8 cellular contexts compared by ENCODE assay signal in genomic region chr14:88323086-88323519, GRCh38. TPM values are rescaled to one million over a fixed set of nuclear protein-coding genes. Genes with fewer than 3 reads are reported as not detected.
DNase-seq lines count a peak whose midpoint lies in the region; ATAC-seq and TF ChIP-seq lines count a peak whose summit lies in the region.

Gene KCNK10, minus strand, starts transcription at chr14:88323269. Its CDS starts 471 bp downstream, at chr14:88322798.

- H3K4me1 Mint-ChIP-seq in activated CD8-positive, alpha-beta memory T cell treated with anti-CD3 and anti-CD28 coated beads, Interleukin-2, amount 10 ng/mL, durations not matched to agents 7 days and 5 days = peaks cover 2% of the 10 kb centered on the region
- peaks cover 7% of the 10 kb centered on the region for H3K4me1 Mint-ChIP-seq in activated B cell treated with CpG ODN at 0.5 μM for 24 hours
- peaks cover 0 to 4% of the 10 kb centered on the region in 2 donors for H3K4me1 Mint-ChIP-seq in immature natural killer cell

- no peaks in the 10 kb centered on the region for H3K9me3 Mint-ChIP-seq in activated CD8-positive, alpha-beta memory T cell treated with anti-CD3 and anti-CD28 coated beads, Interleukin-2, amount 10 ng/mL, durations not matched to agents 7 days and 5 days (ENCODE audit: low read depth)
- H3K9me3 Mint-ChIP-seq in activated B cell treated with CpG ODN at 0.5 μM for 24 hours (no peaks in the 10 kb centered on the region), immature natural killer cell (peaks cover 0 to 2% (median 0%) of the 10 kb centered on the region in 6 donors)

- no peak for ATAC-seq in activated CD8-positive, alpha-beta memory T cell treated with anti-CD3 and anti-CD28 coated beads, Interleukin-2, amount 10 ng/mL, durations not matched to agents 7 days and 5 days
- ATAC-seq in HG02798 (IDR thresholded peaks at IDR 0.05; ENCODE audit: poor library complexity, unreplicated experiment) = peak; percentile 16
- ATAC-seq in activated B cell treated with CpG ODN at 0.5 μM for 24 hours (ENCODE audit: low read depth) = peak; percentile 14

- TF ChIP-seq CTCF in activated B cell treated with CpG ODN at 0.5 μM for 24 hours (IDR thresholded peaks at IDR 0.05) = no peak

- no peaks in the 10 kb centered on the region for H3K36me3 Mint-ChIP-seq in activated CD8-positive, alpha-beta memory T cell treated with anti-CD3 and anti-CD28 coated beads, Interleukin-2, amount 10 ng/mL, durations not matched to agents 7 days and 5 days
- H3K36me3 Mint-ChIP-seq in activated B cell treated with CpG ODN at 0.5 μM for 24 hours (ENCODE audit: low read depth) = no peaks in the 10 kb centered on the region
- H3K36me3 Mint-ChIP-seq in immature natural killer cell = no peaks in the 10 kb centered on the region

- POLR2A ChIA-PET in activated B cell treated with CpG ODN at 0.5 μM for 24 hours (lab: Charles Lee) = interaction anchor here (1.0 kb wide), 1 partner anchor 318 kb away, joined by 4 read pairs; the partner anchor contains the start of gene GPR65

- no peak for DNase-seq in activated CD8-positive, alpha-beta memory T cell treated with anti-CD3 and anti-CD28 coated beads, Interleukin-2, amount 10 ng/mL, durations not matched to agents 7 days and 5 days
- no peak for DNase-seq in activated CD8-positive, alpha-beta memory T cell treated with anti-CD3 and anti-CD28 coated beads, Interleukin-2, amount 50 U/mL, for 4 hours
- DNase-seq in activated B cell treated with CpG ODN at 0.5 μM for 24 hours (no peak), immature natural killer cell (no peak), posterior vena cava (ENCODE audit: low spot score) (no peak), AML-193 (lab: John Stamatoyannopoulos, UW) (no peak), iPS-NIHi7 (ENCODE audit: extremely low spot score) (no peak)

- intact Hi-C loops in activated B cell treated with CpG ODN at 0.5 μM for 24 hours (cut with micrococcal nuclease) (loop anchor here (5.0 kb wide), 3 partner anchors 64 to 239 kb away; partner anchors contain the start of genes SPATA7 and ZC3H14), posterior vena cava (cut with DNase I) (no loop called here)

- H3K27me3 Mint-ChIP-seq in activated CD8-positive, alpha-beta memory T cell treated with anti-CD3 and anti-CD28 coated beads, Interleukin-2, amount 10 ng/mL, durations not matched to agents 7 days and 5 days = peaks cover 46% of the 10 kb centered on the region
- H3K27me3 Mint-ChIP-seq in activated B cell treated with CpG ODN at 0.5 μM for 24 hours (peaks cover 43% of the 10 kb centered on the region), immature natural killer cell (ENCODE audit: low read depth in 3 of 3) (peaks cover 13 to 28% (median 27%) of the 10 kb centered on the region in 3 donors)

- H3K4me3 Mint-ChIP-seq in activated CD8-positive, alpha-beta memory T cell treated with anti-CD3 and anti-CD28 coated beads, Interleukin-2, amount 10 ng/mL, durations not matched to agents 7 days and 5 days = peak within 1 kb of the TSS; percentile 45
- H3K4me3 Mint-ChIP-seq in activated B cell treated with CpG ODN at 0.5 μM for 24 hours = peak within 1 kb of the TSS; percentile 85
- peak within 1 kb of the TSS in 4 of 5 donors; percentile 25 to 50 (median 36) for H3K4me3 Mint-ChIP-seq in immature natural killer cell

- CTCF ChIA-PET in activated CD8-positive, alpha-beta memory T cell treated with anti-CD3 and anti-CD28 coated beads, Interleukin-2, amount 10 ng/mL, durations not matched to agents 7 days and 5 days (lab: Charles Lee) = no interaction called here
- CTCF ChIA-PET in activated B cell treated with CpG ODN at 0.5 μM for 24 hours (lab: Charles Lee) = no interaction called here

- H3K27ac Mint-ChIP-seq in activated CD8-positive, alpha-beta memory T cell treated with anti-CD3 and anti-CD28 coated beads, Interleukin-2, amount 10 ng/mL, durations not matched to agents 7 days and 5 days = no peak within 1 kb of the TSS
- no peak within 1 kb of the TSS for H3K27ac Mint-ChIP-seq in activated B cell treated with CpG ODN at 0.5 μM for 24 hours
- H3K27ac Mint-ChIP-seq in immature natural killer cell = no peak within 1 kb of the TSS

RNA-seq across cellular contexts. Expression of gene KCNK10, which starts in this region (rescaled TPM):
- not detected for total RNA-seq in activated CD8-positive, alpha-beta memory T cell treated with anti-CD3 and anti-CD28 coated beads, Interleukin-2, amount 10 ng/mL, durations not matched to agents 7 days and 5 days
- total RNA-seq in activated B cell treated with CpG ODN at 0.5 μM for 24 hours (0.07 and 0.13 TPM in 2 replicates), posterior vena cava (not detected)
- polyA plus RNA-seq in immature natural killer cell = not detected

Comparison
In these comparisons a context has a peak if more than half of its experiments do, and no peak if none do; other contexts are left out.
1. Peak in ATAC-seq in activated B cell treated with CpG ODN at 0.5 μM for 24 hours; RNA of the gene not detected or under 1 TPM.